8 cellular contexts compared by ENCODE assay signal in genomic region chr5:73591102-73591695, GRCh38. TPM values are rescaled to one million over a fixed set of nuclear protein-coding genes. Genes with fewer than 3 reads are reported as not detected.
DNase-seq lines count a peak whose midpoint lies in the region; ATAC-seq and TF ChIP-seq lines count a peak whose summit lies in the region.

No MANE protein-coding gene starts in this region.

- TF ChIP-seq CTCF in PC-9 (conservative IDR thresholded peaks at IDR 0.05) (peak; percentile 94), gastrocnemius medialis (IDR thresholded peaks at IDR 0.05 in 4 of 5, conservative IDR thresholded peaks at IDR 0.05 in 1 of 5) (peak; percentile 72 to 91 (median 79))

- no TSS peak for BruUV-seq in PC-9 (replicated peaks; lab: Mats Ljungman, UMichigan)

- H3K36me3 ChIP-seq in Karpas-422 (ENCODE audit: insufficient read depth, low read length) = no peaks in the 10 kb centered on the region
- H3K36me3 ChIP-seq in PC-9 (ENCODE audit: low read depth) = no peaks in the 10 kb centered on the region
- H3K36me3 ChIP-seq in gastrocnemius medialis = no peaks in the 10 kb centered on the region

- no peak overlapping the region for H3K9ac ChIP-seq in Karpas-422 (ENCODE audit: low read length)

- H3K9me3 ChIP-seq in Karpas-422 (ENCODE audit: low read length) (no peaks in the 10 kb centered on the region), PC-9 (ENCODE audit: insufficient read depth, low read depth) (no peaks in the 10 kb centered on the region), right cardiac atrium (ENCODE audit: control insufficient read depth, low read length) (no peaks in the 10 kb centered on the region), gastrocnemius medialis (no peaks in the 10 kb centered on the region)

- peak; percentile 77 for DNase-seq in CD1c-positive myeloid dendritic cell (ENCODE audit: extremely low spot score)
- DNase-seq in Karpas-422 = peak; percentile 88
- peak; percentile 42 to 71 for DNase-seq in PC-9
- peak; percentile 72 for DNase-seq in amniotic stem cell (lab: John Stamatoyannopoulos, UW)
- DNase-seq in right cardiac atrium = no peak
- DNase-seq in gastrocnemius medialis = peak in 1 of 2 donors; percentile 35
- DNase-seq in posterior vena cava (ENCODE audit: low spot score) = no peak

- H3K79me2 ChIP-seq in Karpas-422 (ENCODE audit: low read length) = no peaks in the 10 kb centered on the region
- H3K79me2 ChIP-seq in PC-9 (ENCODE audit: low read depth) = no peaks in the 10 kb centered on the region

- no peak for TF ChIP-seq POLR2A in gastrocnemius medialis (IDR thresholded peaks at IDR 0.05)

- ATAC-seq in GM18867 (IDR thresholded peaks at IDR 0.05; ENCODE audit: unreplicated experiment) (peak; percentile 49), right cardiac atrium (peak; percentile 62 to 81), gastrocnemius medialis (peak; percentile 70 to 83)

- H3K27me3 ChIP-seq in Karpas-422 (ENCODE audit: low read length) (no peaks in the 10 kb centered on the region), PC-9 (ENCODE audit: insufficient read depth, low read depth) (no peaks in the 10 kb centered on the region), right cardiac atrium (ENCODE audit: control insufficient read depth, insufficient read depth) (no peaks in the 10 kb centered on the region), gastrocnemius medialis (no peaks in the 10 kb centered on the region)

- H3F3A ChIP-seq in PC-9 (ENCODE audit: insufficient read depth, low read depth) = peaks cover 14% of the 10 kb centered on the region; the same call in 1 of the 2 replicates

- intact Hi-C loops in PC-9 (cut with micrococcal nuclease; ENCODE audit: unreplicated experiment) = loop anchor here (1.0 to 10.0 kb wide), 4 partner anchors 64 to 1058 kb away; no protein-coding TSS in a partner anchor
- intact Hi-C loops in right cardiac atrium (cut with DNase I) = loop anchor here (2.0 kb wide), 2 partner anchors 202 to 204 kb away; no protein-coding TSS in a partner anchor
- intact Hi-C loops in gastrocnemius medialis (cut with DNase I; ENCODE audit: low total_unique reads) = loop anchor here (1.0 to 2.0 kb wide), 2 partner anchors 102 to 201 kb away; no protein-coding TSS in a partner anchor
- intact Hi-C loops in posterior vena cava (cut with DNase I) = loop anchor here in 1 of 2 donors (5.0 kb wide), 1 partner anchor 201 kb away; no protein-coding TSS in a partner anchor

- 57% methylated on average over 4 of the region's 4 CpGs for WGBS in right cardiac atrium

- no peak overlapping the region for H3K4me3 ChIP-seq in Karpas-422 (ENCODE audit: low read length)
- H3K4me3 ChIP-seq in PC-9 = no peak overlapping the region
- H3K4me3 ChIP-seq in right cardiac atrium (ENCODE audit: low read length) = no peak overlapping the region
- H3K4me3 ChIP-seq in gastrocnemius medialis = no peak overlapping the region

- no peaks in the 10 kb centered on the region for H3K9me2 ChIP-seq in Karpas-422 (replicated peaks; ENCODE audit: insufficient read depth, low read length)
- H3K9me2 ChIP-seq in PC-9 (ENCODE audit: insufficient read depth) = no peaks in the 10 kb centered on the region; the same call in 1 of the 2 replicates

- H2AFZ ChIP-seq in Karpas-422 (ENCODE audit: low read length) (no peak overlapping the region), PC-9 (no peak overlapping the region)

- CTCF ChIA-PET in PC-9 (lab: Charles Lee) = interaction anchor here (0.5 to 1.7 kb wide), 8 partner anchors 42 to 1022 kb away, joined by 3 to 7 read pairs (median 4); no protein-coding TSS in a partner anchor

- no peaks in the 10 kb centered on the region for H3K4me1 ChIP-seq in Karpas-422 (ENCODE audit: low read length)
- peaks cover 17% of the 10 kb centered on the region for H3K4me1 ChIP-seq in PC-9 (replicated peaks; ENCODE audit: insufficient read depth)
- H3K4me1 ChIP-seq in right cardiac atrium (ENCODE audit: control insufficient read depth, insufficient read depth, low read length) = no peaks in the 10 kb centered on the region
- no peaks in the 10 kb centered on the region for H3K4me1 ChIP-seq in gastrocnemius medialis

- no peaks in the 10 kb centered on the region; the same call in 1 of the 2 replicates for H4K20me1 ChIP-seq in Karpas-422 (ENCODE audit: insufficient read depth, low read depth, low read length)
- H4K20me1 ChIP-seq in PC-9 (ENCODE audit: insufficient read depth) = no peaks in the 10 kb centered on the region

- H3K4me2 ChIP-seq in Karpas-422 (ENCODE audit: low read depth, low read length, poor library complexity, severe bottlenecking) (no peak overlapping the region), PC-9 (0 out of 2 replicates have a peak overlapping the region, but pooled peaks have one; percentile 5)

- in situ Hi-C loops in gastrocnemius medialis (cut with MboI; ENCODE audit: low sequenced_read_pairs in 4 of 4) = loop anchor here (5.0 kb wide), 1 partner anchor 201 kb away; no protein-coding TSS in a partner anchor

- POLR2A ChIA-PET in PC-9 (lab: Charles Lee; ENCODE audit: unreplicated experiment) = interaction anchor here (0.7 kb wide), 3 partner anchors 38 to 909 kb away, joined by 3 to 4 read pairs (median 4); no protein-coding TSS in a partner anchor

- H3K27ac ChIP-seq in Karpas-422 (ENCODE audit: low read length) = no peak overlapping the region
- H3K27ac ChIP-seq in PC-9 = no peak overlapping the region
- H3K27ac ChIP-seq in right cardiac atrium (ENCODE audit: low read length) = no peak overlapping the region
- H3K27ac ChIP-seq in gastrocnemius medialis = no peak overlapping the region

RNA-seq across cellular contexts. Expression of gene UTP15, which starts 25.7 kb away (rescaled TPM):
- 21.0 and 42.9 TPM in 2 replicates for total RNA-seq in Karpas-422 (2014; rRNA removed; shearing (Covaris generic); ENCODE audit: low replicate concordance)
- total RNA-seq in PC-9 (2021) (15.1 and 19.4 TPM in 2 replicates), right cardiac atrium (10 to 100 TPM in 3 of 4 donors, 1 to 10 TPM in 1; 9.1 to 13.4 (median 11.7) TPM), gastrocnemius medialis (10 to 100 TPM in 3 of 4 donors, 1 to 10 TPM in 1; 8.3 to 26.9 (median 15.4) TPM), posterior vena cava (10 to 100 TPM; 17.6 to 17.7 TPM)
- polyA plus RNA-seq in right cardiac atrium = 3.4 TPM

RNA-seq across cellular contexts. Expression of gene ANKRA2, which starts 25.8 kb away (rescaled TPM):
- 16.8 and 32.3 TPM in 2 replicates for total RNA-seq in Karpas-422 (2014; rRNA removed; shearing (Covaris generic); ENCODE audit: low replicate concordance)
- total RNA-seq in PC-9 (2021) = 12.9 and 15.5 TPM in 2 replicates
- total RNA-seq in right cardiac atrium = 10 to 100 TPM; 13.3 to 16.5 (median 15.1) TPM
- polyA plus RNA-seq in right cardiac atrium = 15.4 TPM
- total RNA-seq in gastrocnemius medialis = 10 to 100 TPM in 3 of 4 donors, 1 to 10 TPM in 1; 9.2 to 17.1 (median 12.7) TPM
- 10 to 100 TPM; 19.1 to 19.7 TPM for total RNA-seq in posterior vena cava

RNA-seq across cellular contexts. Expression of gene ARHGEF28, which starts 34.8 kb away (rescaled TPM):
- total RNA-seq in Karpas-422 (2014; rRNA removed; shearing (Covaris generic); ENCODE audit: low replicate concordance) = not detected in 2 replicates
- total RNA-seq in PC-9 (2021) = 62.5 and 77.5 TPM in 2 replicates
- 1 to 10 TPM; 1.1 to 1.7 (median 1.5) TPM for total RNA-seq in right cardiac atrium
- polyA plus RNA-seq in right cardiac atrium = 1.3 TPM
- 1 to 10 TPM in 2 of 4 donors, under 1 TPM in 2; 0.52 to 1.2 (median 0.98) TPM for total RNA-seq in gastrocnemius medialis
- total RNA-seq in posterior vena cava = 10 to 100 TPM; 12.7 to 13.0 TPM

Comparison
In these comparisons a context has a peak if more than half of its experiments do, and no peak if none do; other contexts are left out.
1. DNase-seq: peak in CD1c-positive myeloid dendritic cell (single experiment), Karpas-422 (single experiment), PC-9 (2 of 2) and amniotic stem cell (single experiment); none in right cardiac atrium (0 of 3) and posterior vena cava (single experiment).
2. RNA of gene ARHGEF28, which starts 34.8 kb away (total RNA-seq): 62.5 to 77.5 TPM in PC-9 and 12.7 to 13.0 TPM in posterior vena cava; 1.1 to 1.7 TPM in right cardiac atrium, 0.52 to 1.2 TPM in gastrocnemius medialis and not detected in Karpas-422; every median in the first group is over 4 times any median in the second.
3. Peak in every context shown above with its lines, with median percentiles within 50 percentile points of each other: ATAC-seq.